In the genomic region with DNA sequence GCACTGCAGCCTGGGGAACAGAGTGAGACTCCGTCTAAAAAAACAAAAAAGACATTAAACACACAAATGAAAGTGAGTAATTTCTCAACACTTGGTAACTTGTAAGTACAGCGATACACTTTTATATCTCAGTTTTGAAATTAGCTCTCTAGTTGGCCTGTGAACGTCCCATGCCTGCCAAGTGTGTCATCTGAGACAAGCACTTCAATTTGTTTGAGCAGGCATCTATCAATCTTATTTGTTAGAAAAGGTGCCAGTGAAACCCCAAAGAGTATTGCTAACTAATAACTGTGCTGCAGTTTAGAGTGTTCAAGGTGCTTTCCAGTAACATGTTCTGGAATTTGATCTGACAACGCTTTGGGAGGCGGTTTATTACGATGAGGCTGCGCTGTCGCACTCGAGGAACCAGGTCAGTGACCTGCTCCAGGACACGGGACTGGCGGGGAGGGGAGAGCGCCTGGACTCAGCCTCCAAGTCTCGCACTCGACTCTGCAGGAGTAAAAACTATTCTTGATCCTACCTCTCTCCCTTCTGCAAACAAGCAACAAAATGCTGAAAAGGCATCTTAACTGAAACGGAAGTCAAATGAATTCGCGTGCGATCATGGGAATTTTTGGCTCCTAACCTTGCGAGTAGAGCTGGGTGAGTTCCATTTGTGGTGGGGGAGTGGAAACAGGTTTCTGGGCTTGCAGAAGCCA, we compare ENCODE assay signal across 1 cellular context.
TF ChIP-seq lines count a peak whose summit lies in the region.

No MANE protein-coding gene starts in this region.

TF ChIP-seq in liver, 16 proteins besides CTCF, POLR2A, EP300 and RAD21 (continued from another document):
- TF ChIP-seq REST (IDR thresholded peaks at IDR 0.05), result peak; percentile 21
- TF ChIP-seq, protein P1, sequence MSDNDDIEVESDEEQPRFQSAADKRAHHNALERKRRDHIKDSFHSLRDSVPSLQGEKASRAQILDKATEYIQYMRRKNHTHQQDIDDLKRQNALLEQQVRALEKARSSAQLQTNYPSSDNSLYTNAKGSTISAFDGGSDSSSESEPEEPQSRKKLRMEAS (IDR thresholded peaks at IDR 0.05), result no peak
- TF ChIP-seq GABPA (IDR thresholded peaks at IDR 0.05 in 1 of 2, conservative IDR thresholded peaks at IDR 0.05 in 1 of 2), result peak in 1 of 2 donors; percentile 46
- no peak for TF ChIP-seq JUND (IDR thresholded peaks at IDR 0.05)
- TF ChIP-seq SP1 (IDR thresholded peaks at IDR 0.05), result peak; percentile 50
